17 cellular contexts compared by ENCODE assay signal in the genomic region with DNA sequence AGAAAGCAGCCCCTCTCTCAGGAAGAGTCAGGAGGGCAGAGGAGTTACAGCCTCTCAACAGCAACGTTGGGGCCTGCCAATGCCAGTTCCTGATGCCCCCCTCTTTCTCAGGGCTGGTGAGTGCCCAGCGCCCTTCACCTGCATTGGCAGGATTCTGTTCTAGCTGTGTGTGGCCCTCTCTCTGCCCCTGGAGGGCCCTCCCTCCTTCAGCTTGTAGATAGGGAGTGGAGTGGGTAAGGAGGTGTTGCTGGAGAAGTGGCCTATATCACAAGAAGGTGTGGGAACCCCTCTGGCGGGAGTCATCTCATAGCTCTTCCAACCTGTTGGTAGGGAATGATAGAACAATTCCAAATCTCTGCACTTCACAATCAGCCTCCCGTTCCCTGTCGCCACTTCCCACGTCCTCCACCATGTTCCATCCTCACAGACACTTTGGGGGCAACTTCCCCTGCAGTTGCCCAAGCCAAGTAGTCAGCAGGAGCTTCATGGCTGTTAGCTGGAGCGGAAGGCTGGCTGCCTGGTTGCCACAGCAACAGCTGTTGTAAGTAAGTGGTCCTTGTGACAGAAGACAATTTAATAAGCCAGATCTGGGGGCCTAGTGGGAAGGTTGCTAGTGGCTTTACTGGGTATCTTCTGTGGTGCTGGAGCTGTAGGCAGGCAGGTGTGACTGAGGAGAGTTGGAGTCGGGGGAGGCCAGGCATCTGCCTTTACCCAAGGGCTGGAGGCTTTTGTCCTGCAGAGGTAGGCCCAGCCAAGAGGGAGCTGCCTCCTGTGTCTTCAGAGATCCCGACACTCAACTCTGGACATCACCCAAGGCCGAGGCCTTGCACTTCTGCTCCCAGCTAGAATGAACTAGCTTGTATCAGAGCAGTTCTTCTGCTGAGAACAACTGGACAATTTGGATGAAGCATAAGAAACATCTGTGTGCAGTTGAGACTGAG. TPM values are rescaled to one million over a fixed set of nuclear protein-coding genes. Genes with fewer than 3 reads are reported as not detected.
DNase-seq lines count a peak whose midpoint lies in the region; TF ChIP-seq lines count a peak whose summit lies in the region.
"Had no signal": no experiment of that assay in that cellular context is flagged by ENCODE, and none has a peak within 500 bp of the region (broad histone marks: within the 10 kb centered on the region; RNA-seq: fewer than 3 reads in every experiment).

No MANE protein-coding gene starts in this region.

- peaks cover 25% of the 10 kb centered on the region for H3K4me1 Mint-ChIP-seq in glutamatergic neuron (ENCODE audit: low read depth, unreplicated experiment)
- H3K4me1 Mint-ChIP-seq: CD4-positive, alpha-beta memory T cell; central memory CD8-positive, alpha-beta T cell had no signal

- no peaks in the 10 kb centered on the region for H3K36me3 ChIP-seq in spleen

- H3K4me3 ChIP-seq in spleen, result no peak overlapping the region
- H3K4me3 ChIP-seq: A549 had no signal

- H3K27me3 Mint-ChIP-seq in glutamatergic neuron (ENCODE audit: unreplicated experiment), result no peaks in the 10 kb centered on the region
- H3K27me3 Mint-ChIP-seq: progenitor cell of endocrine pancreas had no signal

- peaks cover 0 to 18% (median 0%) of the 10 kb centered on the region in 7 donors for H3K27me3 ChIP-seq in spleen (replicated peaks in 1 of 7)

- H3K4me3 Mint-ChIP-seq in glutamatergic neuron (ENCODE audit: unreplicated experiment), result no peak overlapping the region
- H3K4me3 Mint-ChIP-seq: activated T-helper 1 cell treated with anti-CD3 and anti-CD28 coated beads, Interleukin-12 subunit alpha, Interleukin-12 subunit beta, Interleukin-2, Interleukin-4 antibody, amounts not matched to agents 30 ng/mL and 10 ng/mL and 1 ng/mL, durations not matched to agents 14 hours and 24 hours and 36 hours; CD4-positive, alpha-beta memory T cell; central memory CD8-positive, alpha-beta T cell; stimulated activated naive CD8-positive, alpha-beta T cell treated with anti-CD3 and anti-CD28 coated beads, Interleukin-15, Interleukin-2, amounts not matched to agents 100 ng/mL and 50 ng/mL, for 24 hours had no signal

- H3K27ac Mint-ChIP-seq in glutamatergic neuron (ENCODE audit: unreplicated experiment), result no peak overlapping the region
- H3K27ac Mint-ChIP-seq: activated T-helper 1 cell treated with anti-CD3 and anti-CD28 coated beads, Interleukin-12 subunit alpha, Interleukin-12 subunit beta, Interleukin-2, Interleukin-4 antibody, amounts not matched to agents 30 ng/mL and 10 ng/mL and 1 ng/mL, durations not matched to agents 14 hours and 24 hours and 36 hours; progenitor cell of endocrine pancreas; stimulated activated naive CD8-positive, alpha-beta T cell treated with anti-CD3 and anti-CD28 coated beads, Interleukin-15, Interleukin-2, amounts not matched to agents 100 ng/mL and 50 ng/mL, for 24 hours had no signal

- DNase-seq in NCI-H1694 (lab: John Stamatoyannopoulos, UW) (peak; percentile 48), NCI-H1694 treated with DMSO at 0.1 percent for 48 hours (lab: John Stamatoyannopoulos, UW) (no peak), NCI-H2227 treated with DMSO at 0.1 percent for 48 hours (lab: John Stamatoyannopoulos, UW) (peak; percentile 67), cardiac septum (ENCODE audit: low spot score) (peak; percentile 71), spleen (peak; percentile 36), iPS-NIHi7 (ENCODE audit: extremely low spot score) (no peak), foreskin melanocyte (no peak), glutamatergic neuron (no peak)
- DNase-seq: CD4-positive, alpha-beta memory T cell; NCI-H1105 treated with DMSO at 0.1 percent for 48 hours; NCI-H82 had no signal

- peaks cover 0 to 7% (median 0%) of the 10 kb centered on the region in 6 donors for H3K4me1 ChIP-seq in spleen
- H3K4me1 ChIP-seq: A549 had no signal

- H3K9me3 Mint-ChIP-seq in glutamatergic neuron (ENCODE audit: unreplicated experiment), result peaks cover 3% of the 10 kb centered on the region
- H3K9me3 Mint-ChIP-seq: activated T-helper 1 cell treated with anti-CD3 and anti-CD28 coated beads, Interleukin-12 subunit alpha, Interleukin-12 subunit beta, Interleukin-2, Interleukin-4 antibody, amounts not matched to agents 30 ng/mL and 10 ng/mL and 1 ng/mL, durations not matched to agents 14 hours and 24 hours and 36 hours; CD4-positive, alpha-beta memory T cell; central memory CD8-positive, alpha-beta T cell; stimulated activated naive CD8-positive, alpha-beta T cell treated with anti-CD3 and anti-CD28 coated beads, Interleukin-15, Interleukin-2, amounts not matched to agents 100 ng/mL and 50 ng/mL, for 24 hours had no signal

- H3K36me3 Mint-ChIP-seq in glutamatergic neuron (ENCODE audit: unreplicated experiment), result no peaks in the 10 kb centered on the region
- H3K36me3 Mint-ChIP-seq: CD4-positive, alpha-beta memory T cell had no signal

- TF ChIP-seq CTCF in spleen (IDR thresholded peaks at IDR 0.05 in 8 of 11, conservative IDR thresholded peaks at IDR 0.05 in 3 of 11) (no peak), glutamatergic neuron (IDR thresholded peaks at IDR 0.05; ENCODE audit: partially characterized antibody, unreplicated experiment) (no peak)

- 65 to 79% (median 71%) methylated on average over 10 of the region's 10 CpGs for WGBS in spleen, 5 donors

- no peaks in the 10 kb centered on the region for H3K9me3 ChIP-seq in spleen
- H3K9me3 ChIP-seq: A549 had no signal

- intact Hi-C loops in cardiac septum (cut with DNase I), result no loop called here
- intact Hi-C loops in spleen (cut with DNase I; ENCODE audit: low total_unique reads), result no loop called here

- TF ChIP-seq POLR2A in spleen (IDR thresholded peaks at IDR 0.05), result no peak

- peak overlapping the region in 2 of 8 donors; percentile 11 to 14 for H3K27ac ChIP-seq in spleen
- H3K27ac ChIP-seq: A549, KMS-11 had no signal

RNA-seq across cellular contexts. Expression of gene GALNT16, which starts 38.4 kb away (rescaled TPM):
- total RNA-seq in cardiac septum, result 25.8 TPM
- total RNA-seq in spleen, result 10 to 100 TPM in 5 of 7 donors, 1 to 10 TPM in 2; 6.7 to 36.4 (median 14.7) TPM
- 1 to 10 TPM; 2.1 to 5.3 (median 2.1) TPM for polyA plus RNA-seq in spleen
- 124 TPM for total RNA-seq in glutamatergic neuron (ENCODE audit: unreplicated experiment)
- polyA plus RNA-seq: CD4-positive, alpha-beta memory T cell had no signal

Comparison
In these comparisons a context has a peak if more than half of its experiments do, and no peak if none do; other contexts are left out.
1. DNase-seq: peak in NCI-H1694 (single experiment), NCI-H2227 treated with DMSO at 0.1 percent for 48 hours (single experiment), cardiac septum (single experiment) and spleen (single experiment); none in NCI-H1694 treated with DMSO at 0.1 percent for 48 hours (single experiment), iPS-NIHi7 (single experiment), foreskin melanocyte (single experiment) and glutamatergic neuron (single experiment).